Comparison of ENCODE assay signal across 11 cellular contexts in the genomic region with DNA sequence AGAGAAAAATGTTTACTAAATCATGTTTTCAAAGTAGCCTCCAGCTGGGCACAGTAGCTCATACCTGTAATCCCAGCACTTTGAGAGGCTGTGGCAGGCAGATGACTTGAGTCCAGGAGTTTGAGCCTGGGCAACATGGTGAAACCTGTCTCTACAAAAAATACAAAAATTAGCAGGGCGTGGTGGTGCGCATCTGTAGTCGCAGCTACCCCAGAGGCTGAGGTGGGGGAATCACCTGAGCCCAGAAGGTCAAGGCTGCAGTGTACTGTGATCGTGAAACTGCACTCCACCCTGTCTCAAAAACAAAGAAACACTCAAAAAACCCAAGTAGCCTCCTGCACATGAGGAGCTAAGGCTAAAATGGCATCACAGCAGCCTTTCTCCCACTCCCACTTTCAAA. TPM values are rescaled to one million over a fixed set of nuclear protein-coding genes. Genes with fewer than 3 reads are reported as not detected.
DNase-seq lines count a peak whose midpoint lies in the region; ATAC-seq and TF ChIP-seq lines count a peak whose summit lies in the region.
"Had no signal": no experiment of that assay in that cellular context is flagged by ENCODE, and none has a peak within 500 bp of the region (broad histone marks: within the 10 kb centered on the region; RNA-seq: fewer than 3 reads in every experiment).

No MANE protein-coding gene starts in this region.

- DNase-seq in CD4-positive, alpha-beta T cell: no peak
- DNase-seq in HFFc6: no peak
- peak in 1 of 7 donors; percentile 53 for DNase-seq in adrenal gland
- no peak for DNase-seq in naive thymus-derived CD4-positive, alpha-beta T cell
- no peak for DNase-seq in amygdala (lab: John Stamatoyannopoulos, UW)
- no peak for DNase-seq in NCI-H2107 (lab: John Stamatoyannopoulos, UW)
- DNase-seq in NCI-H1694 (lab: John Stamatoyannopoulos, UW): no peak
- DNase-seq: NCI-H510A; pancreas; stimulated activated CD4-positive, alpha-beta T cell treated with anti-CD3 and anti-CD28 coated beads, Interleukin-1b, Interleukin-23, amount 100 ng/mL, for 48 hours had no signal

- H3K27me3 Mint-ChIP-seq in CD4-positive, alpha-beta T cell: no peaks in the 10 kb centered on the region
- H3K27me3 Mint-ChIP-seq in HFFc6 (ENCODE audit: insufficient read depth): peaks cover 5% of the 10 kb centered on the region; the same call in 1 of the 2 replicates
- H3K27me3 Mint-ChIP-seq in naive thymus-derived CD4-positive, alpha-beta T cell: peaks cover 0 to 2% (median 0%) of the 10 kb centered on the region in 5 donors

- ATAC-seq in CD4-positive, alpha-beta T cell (ENCODE audit: poor library complexity): no peak
- no peak for ATAC-seq in naive thymus-derived CD4-positive, alpha-beta T cell
- ATAC-seq in HG03039 (IDR thresholded peaks at IDR 0.05; ENCODE audit: unreplicated experiment): no peak
- ATAC-seq: pancreas had no signal

- intact Hi-C loops in CD4-positive, alpha-beta T cell (cut with DNase I, micrococcal nuclease): loop anchor here in 1 of 2 experiments (5.0 to 10.0 kb wide), 5 partner anchors 190 to 740 kb away; a partner anchor contains a TSS
- intact Hi-C loops in adrenal gland (cut with DNase I): no loop called here
- intact Hi-C loops in naive thymus-derived CD4-positive, alpha-beta T cell (cut with micrococcal nuclease): loop anchor here in 1 of 2 donors (5.0 to 10.0 kb wide), 4 partner anchors 488 to 1703 kb away; a partner anchor contains a TSS

- POLR2A ChIA-PET in CD4-positive, alpha-beta T cell (lab: Charles Lee): interaction anchor here (0.9 to 4.2 kb wide), 3 partner anchors 11 to 730 kb away, joined by 3 to 48 read pairs (median 9); no protein-coding TSS in a partner anchor
- POLR2A ChIA-PET in naive thymus-derived CD4-positive, alpha-beta T cell (lab: Charles Lee): interaction anchor here (2.7 to 6.6 kb wide), 3 partner anchors 12 to 223 kb away, joined by 9 to 55 read pairs (median 19); a partner anchor contains a TSS

- H3K4me3 Mint-ChIP-seq in CD4-positive, alpha-beta T cell: peak overlapping the region; percentile 89
- peak overlapping the region; percentile 43 for H3K4me3 Mint-ChIP-seq in HFFc6
- peak overlapping the region in 9 of 10 donors; percentile 53 to 97 (median 90) for H3K4me3 Mint-ChIP-seq in naive thymus-derived CD4-positive, alpha-beta T cell

- peaks cover 31 to 44% of the 10 kb centered on the region in 2 donors for H3K4me1 ChIP-seq in adrenal gland (replicated peaks in 1 of 2)
- H3K4me1 ChIP-seq in naive thymus-derived CD4-positive, alpha-beta T cell (ENCODE audit: control insufficient read depth in 2 of 2, insufficient read depth in 2 of 2, low read length in 2 of 2): peaks cover 17 to 24% of the 10 kb centered on the region in 2 donors

- H3K9me3 Mint-ChIP-seq in CD4-positive, alpha-beta T cell: no peaks in the 10 kb centered on the region
- H3K9me3 Mint-ChIP-seq in HFFc6: no peaks in the 10 kb centered on the region
- no peaks in the 10 kb centered on the region for H3K9me3 Mint-ChIP-seq in naive thymus-derived CD4-positive, alpha-beta T cell

- H3K27me3 ChIP-seq in CD4-positive, alpha-beta T cell (ENCODE audit: control insufficient read depth, insufficient read depth, low read length): no peaks in the 10 kb centered on the region
- no peaks in the 10 kb centered on the region for H3K27me3 ChIP-seq in adrenal gland
- H3K27me3 ChIP-seq in naive thymus-derived CD4-positive, alpha-beta T cell (ENCODE audit: control insufficient read depth in 2 of 2, insufficient read depth in 2 of 2, low read length in 2 of 2): no peaks in the 10 kb centered on the region
- H3K27me3 ChIP-seq: pancreas had no signal

- no peak overlapping the region for H3K27ac ChIP-seq in CD4-positive, alpha-beta T cell (ENCODE audit: low read depth, low read length)
- H3K27ac ChIP-seq in adrenal gland: peak overlapping the region; percentile 77 to 91 (median 84)
- H3K27ac ChIP-seq in naive thymus-derived CD4-positive, alpha-beta T cell (ENCODE audit: low read depth, low read length): no peak overlapping the region

- no peak for TF ChIP-seq POLR2A in adrenal gland (IDR thresholded peaks at IDR 0.05)

- CTCF ChIA-PET in CD4-positive, alpha-beta T cell (lab: Charles Lee): interaction anchor here (1.5 kb wide), 1 partner anchor 10 kb away, joined by 6 read pairs; no protein-coding TSS in a partner anchor
- CTCF ChIA-PET in naive thymus-derived CD4-positive, alpha-beta T cell (lab: Charles Lee): interaction anchor here (3.2 kb wide), 1 partner anchor 10 kb away, joined by 11 read pairs; no protein-coding TSS in a partner anchor

- H3K4me3 ChIP-seq in adrenal gland: no peak overlapping the region
- H3K4me3 ChIP-seq in naive thymus-derived CD4-positive, alpha-beta T cell (ENCODE audit: low read length): no peak overlapping the region

- H3K27ac Mint-ChIP-seq in CD4-positive, alpha-beta T cell: peak overlapping the region; percentile 44
- peak overlapping the region; percentile 54; the same call in 1 of the 2 replicates for H3K27ac Mint-ChIP-seq in HFFc6
- peak overlapping the region in 7 of 9 donors; percentile 55 to 96 (median 86) for H3K27ac Mint-ChIP-seq in naive thymus-derived CD4-positive, alpha-beta T cell

- H3K4me1 Mint-ChIP-seq in CD4-positive, alpha-beta T cell (ENCODE audit: low read depth): peaks cover 39% of the 10 kb centered on the region
- H3K4me1 Mint-ChIP-seq in HFFc6 (ENCODE audit: low read depth): peaks cover 42% of the 10 kb centered on the region
- peaks cover 20 to 41% (median 35%) of the 10 kb centered on the region in 7 donors for H3K4me1 Mint-ChIP-seq in naive thymus-derived CD4-positive, alpha-beta T cell

- H3K36me3 ChIP-seq in adrenal gland (replicated peaks in 1 of 2): peaks cover 0 to 24% of the 10 kb centered on the region in 2 donors
- H3K36me3 ChIP-seq in naive thymus-derived CD4-positive, alpha-beta T cell (ENCODE audit: control insufficient read depth in 2 of 3, insufficient read depth in 3 of 3, low read length in 3 of 3): peaks cover 6 to 13% (median 8%) of the 10 kb centered on the region in 3 experiments

- peaks cover 19% of the 10 kb centered on the region for H3K36me3 Mint-ChIP-seq in CD4-positive, alpha-beta T cell (ENCODE audit: low read depth)
- H3K36me3 Mint-ChIP-seq in HFFc6 (ENCODE audit: low read depth): peaks cover 18% of the 10 kb centered on the region
- peaks cover 8 to 17% (median 13%) of the 10 kb centered on the region in 5 donors for H3K36me3 Mint-ChIP-seq in naive thymus-derived CD4-positive, alpha-beta T cell

- no peak for TF ChIP-seq CTCF in CD4-positive, alpha-beta T cell (IDR thresholded peaks at IDR 0.05)
- no peak for TF ChIP-seq CTCF in HFFc6 (IDR thresholded peaks at IDR 0.05)
- TF ChIP-seq CTCF in adrenal gland (IDR thresholded peaks at IDR 0.05): no peak

- 70 to 83% (median 79%) methylated on average over 4 of the region's 4 CpGs for WGBS in adrenal gland, 4 donors

- H3K9me3 ChIP-seq in CD4-positive, alpha-beta T cell (ENCODE audit: control insufficient read depth, low read length): no peaks in the 10 kb centered on the region
- no peaks in the 10 kb centered on the region for H3K9me3 ChIP-seq in adrenal gland (replicated peaks in 1 of 3)
- no peaks in the 10 kb centered on the region for H3K9me3 ChIP-seq in naive thymus-derived CD4-positive, alpha-beta T cell (ENCODE audit: control insufficient read depth in 2 of 3, low read length in 3 of 3)
- H3K9me3 ChIP-seq: pancreas had no signal

RNA-seq across cellular contexts. Expression of a gene that starts 1.6 kb away (rescaled TPM):
- 100 to 1,000 TPM; 167 to 169 TPM for total RNA-seq in CD4-positive, alpha-beta T cell
- 1,000 to 10,000 TPM; 1,000 to 1,254 (median 1,048) TPM for total RNA-seq in HFFc6 (2021; fragmentation: NEBNext Ultra II Directional; extraction: Animal tissue kit (Norgen Biotek cat#: 25700))
- total RNA-seq in adrenal gland: 1,000 to 10,000 TPM in 1 of 8 donors, 100 to 1,000 TPM in 7; 313 to 2,941 (median 534) TPM
- polyA plus RNA-seq in adrenal gland: 1,000 to 10,000 TPM in 1 of 3 donors, 100 to 1,000 TPM in 2; 611 to 1,206 (median 702) TPM
- 100 to 1,000 TPM; 160 to 530 (median 184) TPM for total RNA-seq in naive thymus-derived CD4-positive, alpha-beta T cell
- 100 to 1,000 TPM; 476 to 557 TPM for polyA plus RNA-seq in naive thymus-derived CD4-positive, alpha-beta T cell

RNA-seq across cellular contexts. Expression of a gene that starts 12.9 kb away (rescaled TPM):
- total RNA-seq in CD4-positive, alpha-beta T cell: under 1 TPM; 0.14 to 0.19 TPM
- under 1 TPM in 4 of 6 experiments, not detected in 2; 0.07 to 0.21 (median 0.14) TPM for total RNA-seq in HFFc6 (2021; fragmentation: NEBNext Ultra II Directional; extraction: Animal tissue kit (Norgen Biotek cat#: 25700))
- total RNA-seq in adrenal gland: 1 to 10 TPM in 4 of 8 donors, under 1 TPM in 4; 0.35 to 2.5 (median 1.0) TPM
- 1 to 10 TPM in 2 of 3 donors, under 1 TPM in 1; 0.15 to 3.1 (median 2.3) TPM for polyA plus RNA-seq in adrenal gland
- 1 to 10 TPM in 3 of 5 experiments, under 1 TPM in 2; 0.19 to 1.6 (median 1.2) TPM for total RNA-seq in naive thymus-derived CD4-positive, alpha-beta T cell
- under 1 TPM; 0.87 to 0.93 TPM for polyA plus RNA-seq in naive thymus-derived CD4-positive, alpha-beta T cell

Comparison
In these comparisons a context has a peak if more than half of its experiments do, and no peak if none do; other contexts are left out.
1. H3K27ac ChIP-seq: peak in adrenal gland (5 of 5); none in CD4-positive, alpha-beta T cell (single experiment) and naive thymus-derived CD4-positive, alpha-beta T cell (single experiment).
2. Peak in every context shown above with its lines, with median percentiles within 50 percentile points of each other: H3K27ac Mint-ChIP-seq and H3K4me3 Mint-ChIP-seq.